ENCODE assay signal across 21 cellular contexts in genomic region chr1:102851616-102852015, GRCh38.
"Had no signal": no experiment of that assay in that cellular context is flagged by ENCODE, and none has a peak within 500 bp of the region (broad histone marks: within the 10 kb centered on the region; RNA-seq: fewer than 3 reads in every experiment).

No MANE protein-coding gene starts in this region.

- ATAC-seq: activated CD8-positive, alpha-beta T cell treated with anti-CD3 and anti-CD28 coated beads, Interleukin-2, amount 10 ng/mL, durations not matched to agents 7 days and 5 days; effector memory CD8-positive, alpha-beta T cell; esophagus mucosa; heart left ventricle; left cardiac atrium; pancreas; right cardiac atrium; stimulated activated naive CD8-positive, alpha-beta T cell treated with anti-CD3 and anti-CD28 coated beads, Interleukin-15, amount 100 ng/mL, for 72 hours had no signal

- H3K27me3 ChIP-seq: cardiac muscle cell, dorsolateral prefrontal cortex, heart left ventricle, neutrophil, pancreas, tibial artery had no signal

- H3K27ac ChIP-seq: cardiac muscle cell, dorsolateral prefrontal cortex, heart left ventricle, neutrophil, pancreas, skin epidermis, tibial artery, VCaP had no signal

- H3K36me3 ChIP-seq: cardiac muscle cell, heart left ventricle, neutrophil, pancreas, tibial artery had no signal

- H3K4me1 ChIP-seq: heart left ventricle, pancreas, tibial artery had no signal

- H3K4me3 Mint-ChIP-seq: activated CD8-positive, alpha-beta T cell treated with anti-CD3 and anti-CD28 coated beads, Interleukin-2, amount 10 ng/mL, durations not matched to agents 7 days and 5 days; activated naive CD8-positive, alpha-beta T cell; effector memory CD8-positive, alpha-beta T cell; nephron; stimulated activated naive CD8-positive, alpha-beta T cell treated with anti-CD3 and anti-CD28 coated beads, Interleukin-15, amount 100 ng/mL, for 72 hours had no signal

- H3K9me3 ChIP-seq: neutrophil, pancreas had no signal

- H3K36me3 Mint-ChIP-seq: activated naive CD8-positive, alpha-beta T cell had no signal

- H3K4me1 Mint-ChIP-seq: stimulated activated naive CD8-positive, alpha-beta T cell treated with anti-CD3 and anti-CD28 coated beads, Interleukin-15, amount 100 ng/mL, for 72 hours had no signal

- H3K27ac Mint-ChIP-seq: activated CD8-positive, alpha-beta T cell treated with anti-CD3 and anti-CD28 coated beads, Interleukin-2, amount 10 ng/mL, durations not matched to agents 7 days and 5 days; activated naive CD8-positive, alpha-beta T cell; effector memory CD8-positive, alpha-beta T cell; stimulated activated naive CD8-positive, alpha-beta T cell treated with anti-CD3 and anti-CD28 coated beads, Interleukin-15, amount 100 ng/mL, for 72 hours had no signal

- DNase-seq: activated CD4-positive, alpha-beta T cell treated with anti-CD3 and anti-CD28 coated beads, Interleukin-2, amount 50 U/mL, for 1 hour; activated CD4-positive, CD25-positive, alpha-beta regulatory T cell treated with anti-CD3 and anti-CD28 coated beads, Interleukin-2, amount 50 U/mL, for 72 hours; activated CD8-positive, alpha-beta T cell treated with anti-CD3 and anti-CD28 coated beads, Interleukin-2, amount 10 ng/mL, durations not matched to agents 7 days and 5 days; amniotic stem cell; dorsolateral prefrontal cortex; effector memory CD8-positive, alpha-beta T cell; heart left ventricle; islet precursor cell; left cardiac atrium; pancreas; right cardiac atrium; stimulated activated CD4-positive, alpha-beta T cell treated with anti-CD3 and anti-CD28 coated beads, Interleukin-1b, Interleukin-23, amount 100 ng/mL, for 48 hours; stimulated activated naive CD8-positive, alpha-beta T cell treated with anti-CD3 and anti-CD28 coated beads, Interleukin-15, amount 100 ng/mL, for 72 hours; tibial artery had no signal

- H3K27me3 Mint-ChIP-seq: activated naive CD8-positive, alpha-beta T cell; effector memory CD8-positive, alpha-beta T cell; stimulated activated naive CD8-positive, alpha-beta T cell treated with anti-CD3 and anti-CD28 coated beads, Interleukin-15, amount 100 ng/mL, for 72 hours had no signal

- H3K4me3 ChIP-seq: cardiac muscle cell, dorsolateral prefrontal cortex, heart left ventricle, pancreas, skin epidermis, tibial artery had no signal
